19 cellular contexts compared by ENCODE assay signal in genomic region chr13:40486518-40487163, GRCh38.
DNase-seq lines count a peak whose midpoint lies in the region; ATAC-seq and TF ChIP-seq lines count a peak whose summit lies in the region.
"Had no signal": no experiment of that assay in that cellular context is flagged by ENCODE, and none has a peak within 500 bp of the region (broad histone marks: within the 10 kb centered on the region; RNA-seq: fewer than 3 reads in every experiment).

No MANE protein-coding gene starts in this region.

- no peak for TF ChIP-seq CTCF in natural killer cell (IDR thresholded peaks at IDR 0.05)

- H3K27me3 Mint-ChIP-seq in stimulated activated naive CD8-positive, alpha-beta T cell treated with anti-CD3 and anti-CD28 coated beads, Interleukin-15, Interleukin-2, amounts not matched to agents 100 ng/mL and 50 ng/mL, for 24 hours, result no peaks in the 10 kb centered on the region
- no peaks in the 10 kb centered on the region for H3K27me3 Mint-ChIP-seq in activated CD8-positive, alpha-beta memory T cell treated with anti-CD3 and anti-CD28 coated beads, Interleukin-2, amount 10 ng/mL, durations not matched to agents 7 days and 5 days
- no peaks in the 10 kb centered on the region for H3K27me3 Mint-ChIP-seq in natural killer cell (ENCODE audit: low read depth in 2 of 2)
- H3K27me3 Mint-ChIP-seq in activated T-helper 1 cell treated with anti-CD3 and anti-CD28 coated beads, Interleukin-12 subunit alpha, Interleukin-12 subunit beta, Interleukin-2, Interleukin-4 antibody, amounts not matched to agents 30 ng/mL and 10 ng/mL and 1 ng/mL, durations not matched to agents 14 hours and 24 hours and 36 hours (ENCODE audit: insufficient read depth), result no peaks in the 10 kb centered on the region
- H3K27me3 Mint-ChIP-seq: type B pancreatic cell had no signal

- DNase-seq in stimulated activated naive CD8-positive, alpha-beta T cell treated with anti-CD3 and anti-CD28 coated beads, Interleukin-15, Interleukin-2, amounts not matched to agents 100 U/mL and 50 U/mL, for 24 hours, result no peak
- DNase-seq in activated CD8-positive, alpha-beta memory T cell treated with anti-CD3 and anti-CD28 coated beads, Interleukin-2, amount 10 ng/mL, durations not matched to agents 7 days and 5 days, result no peak
- DNase-seq in natural killer cell, result no peak
- DNase-seq in KG1 (lab: John Stamatoyannopoulos, UW), result no peak
- no peak for DNase-seq in activated T-helper 1 cell treated with anti-CD3 and anti-CD28 coated beads, Interleukin-12 subunit alpha, Interleukin-12 subunit beta, Interleukin-2, Interleukin-4 antibody, amounts not matched to agents 30 ng/mL and 10 ng/mL and 1 ng/mL, durations not matched to agents 14 hours and 24 hours and 36 hours (ENCODE audit: low spot score)
- DNase-seq: DMS79, left cardiac atrium, mesenchymal stem cell, MV-4-11, NCI-H187, NCI-H2227 treated with DMSO at 0.1 percent for 48 hours, NCI-H82, OCI-M1, SHP77 treated with DMSO at 0.1 percent for 48 hours, stomach had no signal

- no peaks in the 10 kb centered on the region for H3K9me3 Mint-ChIP-seq in stimulated activated naive CD8-positive, alpha-beta T cell treated with anti-CD3 and anti-CD28 coated beads, Interleukin-15, Interleukin-2, amounts not matched to agents 100 ng/mL and 50 ng/mL, for 24 hours
- H3K9me3 Mint-ChIP-seq in activated CD8-positive, alpha-beta memory T cell treated with anti-CD3 and anti-CD28 coated beads, Interleukin-2, amount 10 ng/mL, durations not matched to agents 7 days and 5 days (ENCODE audit: low read depth), result no peaks in the 10 kb centered on the region
- no peaks in the 10 kb centered on the region for H3K9me3 Mint-ChIP-seq in natural killer cell
- H3K9me3 Mint-ChIP-seq in activated T-helper 1 cell treated with anti-CD3 and anti-CD28 coated beads, Interleukin-12 subunit alpha, Interleukin-12 subunit beta, Interleukin-2, Interleukin-4 antibody, amounts not matched to agents 30 ng/mL and 10 ng/mL and 1 ng/mL, durations not matched to agents 14 hours and 24 hours and 36 hours, result peaks cover 5% of the 10 kb centered on the region
- H3K9me3 Mint-ChIP-seq: naive B cell, type B pancreatic cell had no signal

- ATAC-seq in stimulated activated naive CD8-positive, alpha-beta T cell treated with anti-CD3 and anti-CD28 coated beads, Interleukin-15, Interleukin-2, amounts not matched to agents 100 U/mL and 50 U/mL, for 24 hours, result no peak
- no peak for ATAC-seq in activated CD8-positive, alpha-beta memory T cell treated with anti-CD3 and anti-CD28 coated beads, Interleukin-2, amount 10 ng/mL, durations not matched to agents 7 days and 5 days
- ATAC-seq in natural killer cell, result no peak
- no peak for ATAC-seq in HG03521 (IDR thresholded peaks at IDR 0.05; ENCODE audit: unreplicated experiment)

- intact Hi-C loops in natural killer cell (cut with micrococcal nuclease), result no loop called here
- intact Hi-C loops in activated T-helper 1 cell treated with anti-CD3 and anti-CD28 coated beads, Interleukin-12 subunit alpha, Interleukin-12 subunit beta, Interleukin-2, Interleukin-4 antibody, amounts not matched to agents 30 ng/mL and 10 ng/mL and 1 ng/mL, durations not matched to agents 14 hours and 24 hours and 36 hours (cut with micrococcal nuclease), result loop anchor here (5.0 kb wide), 1 partner anchor 114 kb away; no protein-coding TSS in a partner anchor

- H3K27ac Mint-ChIP-seq in stimulated activated naive CD8-positive, alpha-beta T cell treated with anti-CD3 and anti-CD28 coated beads, Interleukin-15, Interleukin-2, amounts not matched to agents 100 ng/mL and 50 ng/mL, for 24 hours, result peak overlapping the region; percentile 85
- peak overlapping the region; percentile 87 for H3K27ac Mint-ChIP-seq in activated CD8-positive, alpha-beta memory T cell treated with anti-CD3 and anti-CD28 coated beads, Interleukin-2, amount 10 ng/mL, durations not matched to agents 7 days and 5 days
- H3K27ac Mint-ChIP-seq in natural killer cell, result peak overlapping the region; percentile 8 to 70
- H3K27ac Mint-ChIP-seq in activated T-helper 1 cell treated with anti-CD3 and anti-CD28 coated beads, Interleukin-12 subunit alpha, Interleukin-12 subunit beta, Interleukin-2, Interleukin-4 antibody, amounts not matched to agents 30 ng/mL and 10 ng/mL and 1 ng/mL, durations not matched to agents 14 hours and 24 hours and 36 hours, result no peak overlapping the region
- H3K27ac Mint-ChIP-seq: type B pancreatic cell had no signal

- peaks cover 87% of the 10 kb centered on the region for H3K4me1 Mint-ChIP-seq in stimulated activated naive CD8-positive, alpha-beta T cell treated with anti-CD3 and anti-CD28 coated beads, Interleukin-15, Interleukin-2, amounts not matched to agents 100 ng/mL and 50 ng/mL, for 24 hours (ENCODE audit: low read depth)
- peaks cover 45% of the 10 kb centered on the region for H3K4me1 Mint-ChIP-seq in activated CD8-positive, alpha-beta memory T cell treated with anti-CD3 and anti-CD28 coated beads, Interleukin-2, amount 10 ng/mL, durations not matched to agents 7 days and 5 days
- H3K4me1 Mint-ChIP-seq in natural killer cell, result peaks cover 24 to 26% of the 10 kb centered on the region in 2 donors
- peaks cover 68% of the 10 kb centered on the region for H3K4me1 Mint-ChIP-seq in activated T-helper 1 cell treated with anti-CD3 and anti-CD28 coated beads, Interleukin-12 subunit alpha, Interleukin-12 subunit beta, Interleukin-2, Interleukin-4 antibody, amounts not matched to agents 30 ng/mL and 10 ng/mL and 1 ng/mL, durations not matched to agents 14 hours and 24 hours and 36 hours (ENCODE audit: low read depth)

- no peak overlapping the region for H3K4me3 Mint-ChIP-seq in stimulated activated naive CD8-positive, alpha-beta T cell treated with anti-CD3 and anti-CD28 coated beads, Interleukin-15, Interleukin-2, amounts not matched to agents 100 ng/mL and 50 ng/mL, for 24 hours
- no peak overlapping the region for H3K4me3 Mint-ChIP-seq in activated CD8-positive, alpha-beta memory T cell treated with anti-CD3 and anti-CD28 coated beads, Interleukin-2, amount 10 ng/mL, durations not matched to agents 7 days and 5 days
- no peak overlapping the region for H3K4me3 Mint-ChIP-seq in natural killer cell
- no peak overlapping the region for H3K4me3 Mint-ChIP-seq in activated T-helper 1 cell treated with anti-CD3 and anti-CD28 coated beads, Interleukin-12 subunit alpha, Interleukin-12 subunit beta, Interleukin-2, Interleukin-4 antibody, amounts not matched to agents 30 ng/mL and 10 ng/mL and 1 ng/mL, durations not matched to agents 14 hours and 24 hours and 36 hours
- H3K4me3 Mint-ChIP-seq: type B pancreatic cell had no signal

- no peaks in the 10 kb centered on the region for H3K36me3 Mint-ChIP-seq in stimulated activated naive CD8-positive, alpha-beta T cell treated with anti-CD3 and anti-CD28 coated beads, Interleukin-15, Interleukin-2, amounts not matched to agents 100 ng/mL and 50 ng/mL, for 24 hours (ENCODE audit: low read depth)
- peaks cover 4% of the 10 kb centered on the region for H3K36me3 Mint-ChIP-seq in activated CD8-positive, alpha-beta memory T cell treated with anti-CD3 and anti-CD28 coated beads, Interleukin-2, amount 10 ng/mL, durations not matched to agents 7 days and 5 days
- H3K36me3 Mint-ChIP-seq in natural killer cell, result no peaks in the 10 kb centered on the region
- H3K36me3 Mint-ChIP-seq in activated T-helper 1 cell treated with anti-CD3 and anti-CD28 coated beads, Interleukin-12 subunit alpha, Interleukin-12 subunit beta, Interleukin-2, Interleukin-4 antibody, amounts not matched to agents 30 ng/mL and 10 ng/mL and 1 ng/mL, durations not matched to agents 14 hours and 24 hours and 36 hours (ENCODE audit: low read depth), result peaks cover 5% of the 10 kb centered on the region
- H3K36me3 Mint-ChIP-seq: naive B cell, type B pancreatic cell had no signal

- CTCF ChIA-PET in activated CD8-positive, alpha-beta memory T cell treated with anti-CD3 and anti-CD28 coated beads, Interleukin-2, amount 10 ng/mL, durations not matched to agents 7 days and 5 days (lab: Charles Lee), result interaction anchor here (1.1 to 1.8 kb wide), 5 partner anchors 11 to 417 kb away, joined by 3 to 6 read pairs (median 4); no protein-coding TSS in a partner anchor
